Comparison of ENCODE assay signal across 8 cellular contexts in genomic region chr12:111369496-111370220, GRCh38. TPM values are rescaled to one million over a fixed set of nuclear protein-coding genes. Genes with fewer than 3 reads are reported as not detected.
A peak's percentile ranks its signal among the peaks of the same experiment; 100 is the strongest.
DNase-seq lines count a peak whose midpoint lies in the region; ATAC-seq and TF ChIP-seq lines count a peak whose summit lies in the region.

No MANE protein-coding gene starts in this region.

- ATAC-seq in activated naive CD4-positive, alpha-beta T cell treated with anti-CD3 and anti-CD28 coated beads, Interleukin-2, amount 50 U/mL, for 72 hours, result no peak
- ATAC-seq in right lobe of liver, result no peak
- ATAC-seq in HG03139 (IDR thresholded peaks at IDR 0.05; ENCODE audit: unreplicated experiment), result no peak
- no peak for ATAC-seq in GM21717 (IDR thresholded peaks at IDR 0.05; ENCODE audit: unreplicated experiment)
- ATAC-seq in HG02610 (IDR thresholded peaks at IDR 0.05; ENCODE audit: unreplicated experiment), result no peak

- H3K4me3 ChIP-seq in ascending aorta (peak overlapping the region; percentile 79 to 91), right lobe of liver (peak overlapping the region; percentile 82 to 90 (median 85))

- H3K4me1 ChIP-seq in ascending aorta (peaks cover 0 to 9% of the 10 kb centered on the region in 2 donors), right lobe of liver (peaks cover 0 to 17% (median 9%) of the 10 kb centered on the region in 4 donors)

- no peak overlapping the region for H3K27ac Mint-ChIP-seq in activated naive CD4-positive, alpha-beta T cell treated with anti-CD3 and anti-CD28 coated beads for 36 hours
- H3K27ac Mint-ChIP-seq in activated naive CD4-positive, alpha-beta T cell treated with anti-CD3 and anti-CD28 coated beads, Interleukin-2, amount 50 U/mL, for 72 hours, result no peak overlapping the region
- no peak overlapping the region for H3K27ac Mint-ChIP-seq in type B pancreatic cell

- H3K36me3 ChIP-seq in ascending aorta, result peaks cover 0 to 4% of the 10 kb centered on the region in 2 donors
- H3K36me3 ChIP-seq in right lobe of liver, result no peaks in the 10 kb centered on the region

- peaks cover 14% of the 10 kb centered on the region for H3K4me1 Mint-ChIP-seq in activated naive CD4-positive, alpha-beta T cell treated with anti-CD3 and anti-CD28 coated beads for 36 hours (ENCODE audit: low read depth)
- H3K4me1 Mint-ChIP-seq in type B pancreatic cell (ENCODE audit: unreplicated experiment), result peaks cover 18% of the 10 kb centered on the region

- H3K27me3 ChIP-seq in ascending aorta (no peaks in the 10 kb centered on the region), right lobe of liver (no peaks in the 10 kb centered on the region)

- H3K27me3 Mint-ChIP-seq in activated naive CD4-positive, alpha-beta T cell treated with anti-CD3 and anti-CD28 coated beads for 36 hours (ENCODE audit: low read depth), result no peaks in the 10 kb centered on the region
- no peaks in the 10 kb centered on the region for H3K27me3 Mint-ChIP-seq in type B pancreatic cell

- no peaks in the 10 kb centered on the region for H3K36me3 Mint-ChIP-seq in activated naive CD4-positive, alpha-beta T cell treated with anti-CD3 and anti-CD28 coated beads for 36 hours (ENCODE audit: low read depth)
- no peaks in the 10 kb centered on the region for H3K36me3 Mint-ChIP-seq in activated naive CD4-positive, alpha-beta T cell treated with anti-CD3 and anti-CD28 coated beads, Interleukin-2, amount 50 U/mL, for 72 hours
- peaks cover 5% of the 10 kb centered on the region for H3K36me3 Mint-ChIP-seq in type B pancreatic cell

- peak overlapping the region; percentile 73 for H3K4me3 Mint-ChIP-seq in activated naive CD4-positive, alpha-beta T cell treated with anti-CD3 and anti-CD28 coated beads for 36 hours
- peak overlapping the region; percentile 89 for H3K4me3 Mint-ChIP-seq in type B pancreatic cell

- WGBS in right lobe of liver (ENCODE audit: insufficient coverage, low coverage, low lambda C conversion rate, missing lambda C conversion rate), result 56% methylated on average over 12 of the region's 13 CpGs

- DNase-seq in activated naive CD4-positive, alpha-beta T cell treated with anti-CD3 and anti-CD28 coated beads for 36 hours, result no peak
- no peak for DNase-seq in activated naive CD4-positive, alpha-beta T cell treated with anti-CD3 and anti-CD28 coated beads, Interleukin-2, amount 50 U/mL, for 72 hours (ENCODE audit: low spot score in 2 of 2)
- DNase-seq in ascending aorta (ENCODE audit: low spot score in 2 of 2) (no peak), right lobe of liver (no peak), type B pancreatic cell (ENCODE audit: extremely low spot score, unreplicated experiment) (no peak)

- H3K9me3 ChIP-seq in ascending aorta, result no peaks in the 10 kb centered on the region
- H3K9me3 ChIP-seq in right lobe of liver, result no peaks in the 10 kb centered on the region

- intact Hi-C loops in activated naive CD4-positive, alpha-beta T cell treated with anti-CD3 and anti-CD28 coated beads for 36 hours (cut with micrococcal nuclease), result no loop called here
- intact Hi-C loops in ascending aorta (cut with DNase I) (loop anchor here (1.0 to 2.0 kb wide), 2 partner anchors 35 to 231 kb away; partner anchors contain the start of gene SH2B3), right lobe of liver (cut with DNase I) (no loop called here)

- CTCF ChIA-PET in activated naive CD4-positive, alpha-beta T cell treated with anti-CD3 and anti-CD28 coated beads for 36 hours (lab: Charles Lee), result interaction anchor here (0.8 to 1.7 kb wide), 5 partner anchors 27 to 395 kb away, joined by 3 to 10 read pairs (median 3); no protein-coding TSS in a partner anchor

- no peak for TF ChIP-seq POLR2A in right lobe of liver (IDR thresholded peaks at IDR 0.05)

- no peak for TF ChIP-seq CTCF in ascending aorta (IDR thresholded peaks at IDR 0.05)
- no peak for TF ChIP-seq CTCF in right lobe of liver (IDR thresholded peaks at IDR 0.05)
- no peak for TF ChIP-seq CTCF in type B pancreatic cell (conservative IDR thresholded peaks at IDR 0.05)

- no peaks in the 10 kb centered on the region for H3K9me3 Mint-ChIP-seq in activated naive CD4-positive, alpha-beta T cell treated with anti-CD3 and anti-CD28 coated beads for 36 hours
- H3K9me3 Mint-ChIP-seq in activated naive CD4-positive, alpha-beta T cell treated with anti-CD3 and anti-CD28 coated beads, Interleukin-2, amount 50 U/mL, for 72 hours, result no peaks in the 10 kb centered on the region
- no peaks in the 10 kb centered on the region for H3K9me3 Mint-ChIP-seq in type B pancreatic cell

- peak overlapping the region in 1 of 2 donors; percentile 4 for H3K27ac ChIP-seq in ascending aorta
- H3K27ac ChIP-seq in right lobe of liver, result peak overlapping the region in 1 of 3 donors; percentile 47

RNA-seq across cellular contexts. Expression of gene PHETA1, which starts 0.8 kb away (rescaled TPM):
- total RNA-seq in activated naive CD4-positive, alpha-beta T cell treated with anti-CD3 and anti-CD28 coated beads for 36 hours, result 1 to 10 TPM in 1 of 2 experiments, under 1 TPM in 1; 0.35 to 1.0 TPM
- total RNA-seq in activated naive CD4-positive, alpha-beta T cell treated with anti-CD3 and anti-CD28 coated beads, Interleukin-2, amount 50 U/mL, for 72 hours, result 1 to 10 TPM in 1 of 2 donors, under 1 TPM in 1; 0.64 to 1.5 TPM
- total RNA-seq in ascending aorta (12.9 TPM), right lobe of liver (10 to 100 TPM in 1 of 6 experiments, 1 to 10 TPM in 5; 4.2 to 14.8 (median 7.0) TPM), type B pancreatic cell (ENCODE audit: low replicate concordance) (25.5 and 27.4 TPM in 2 replicates)

RNA-seq across cellular contexts. Expression of gene SH2B3, which starts 36.1 kb away (rescaled TPM):
- 10 to 100 TPM; 21.1 to 21.3 TPM for total RNA-seq in activated naive CD4-positive, alpha-beta T cell treated with anti-CD3 and anti-CD28 coated beads for 36 hours
- 10 to 100 TPM; 18.0 to 24.6 TPM for total RNA-seq in activated naive CD4-positive, alpha-beta T cell treated with anti-CD3 and anti-CD28 coated beads, Interleukin-2, amount 50 U/mL, for 72 hours
- total RNA-seq in ascending aorta (124 TPM), right lobe of liver (10 to 100 TPM in 5 of 6 experiments, 1 to 10 TPM in 1; 6.7 to 43.5 (median 17.0) TPM), type B pancreatic cell (ENCODE audit: low replicate concordance) (2.4 and 5.2 TPM in 2 replicates)
